16 cellular contexts compared by ENCODE assay signal in genomic region chrX:40004916-40005289, GRCh38.
DNase-seq lines count a peak whose midpoint lies in the region; ATAC-seq and TF ChIP-seq lines count a peak whose summit lies in the region.
"Had no signal": no experiment of that assay in that cellular context is flagged by ENCODE, and none has a peak within 500 bp of the region (broad histone marks: within the 10 kb centered on the region; RNA-seq: fewer than 3 reads in every experiment).

No MANE protein-coding gene starts in this region.

- no peaks in the 10 kb centered on the region for H3K9me3 ChIP-seq in Peyer's patch
- H3K9me3 ChIP-seq: A549 had no signal

- H3K27me3 Mint-ChIP-seq in activated CD8-positive, alpha-beta memory T cell treated with anti-CD3 and anti-CD28 coated beads, Interleukin-2, amount 10 ng/mL, durations not matched to agents 7 days and 5 days = peaks cover 35% of the 10 kb centered on the region

- H3K4me3 ChIP-seq in Peyer's patch = peak overlapping the region in 3 of 4 donors; percentile 27 to 33 (median 31)
- H3K4me3 ChIP-seq: A549 had no signal

- H3K27ac ChIP-seq in Peyer's patch = no peak overlapping the region
- H3K27ac ChIP-seq: A549, foreskin keratinocyte, parathyroid adenoma had no signal

- peak; percentile 31 for DNase-seq in activated CD8-positive, alpha-beta memory T cell treated with anti-CD3 and anti-CD28 coated beads, Interleukin-2, amount 50 U/mL, for 4 hours
- no peak for DNase-seq in activated CD8-positive, alpha-beta memory T cell treated with anti-CD3 and anti-CD28 coated beads, Interleukin-2, amount 10 ng/mL, durations not matched to agents 7 days and 5 days
- DNase-seq in Peyer's patch (no peak), islet precursor cell (peak; percentile 54), dermis blood vessel endothelial cell (no peak), NCI-H1694 (lab: John Stamatoyannopoulos, UW) (no peak), Right ventricle myocardium inferior (ENCODE audit: missing footprints) (no peak)
- DNase-seq in stimulated activated effector memory CD8-positive, alpha-beta T cell treated with anti-CD3 and anti-CD28 coated beads, Interleukin-12 subunit alpha, Interleukin-12 subunit beta, amount 100 ng/mL, for 72 hours (ENCODE audit: low spot score in 2 of 2) = no peak
- DNase-seq: foreskin keratinocyte; NCI-H187 treated with DMSO at 0.1 percent for 48 hours; NCI-H510A; PC-3; stimulated activated CD4-positive, alpha-beta T cell treated with anti-CD3 and anti-CD28 coated beads, Interleukin-12 subunit alpha, Interleukin-12 subunit beta, amount 100 ng/mL, for 4 hours had no signal

- peaks cover 22% of the 10 kb centered on the region for H3K4me1 Mint-ChIP-seq in activated CD8-positive, alpha-beta memory T cell treated with anti-CD3 and anti-CD28 coated beads, Interleukin-2, amount 10 ng/mL, durations not matched to agents 7 days and 5 days
- H3K4me1 Mint-ChIP-seq in stimulated activated effector memory CD8-positive, alpha-beta T cell treated with anti-CD3 and anti-CD28 coated beads, Interleukin-12 subunit alpha, Interleukin-12 subunit beta, amount 100 ng/mL, for 72 hours = peaks cover 24% of the 10 kb centered on the region

- H3K27me3 ChIP-seq in Peyer's patch = no peaks in the 10 kb centered on the region

- no peak overlapping the region for H3K27ac Mint-ChIP-seq in activated CD8-positive, alpha-beta memory T cell treated with anti-CD3 and anti-CD28 coated beads, Interleukin-2, amount 10 ng/mL, durations not matched to agents 7 days and 5 days
- H3K27ac Mint-ChIP-seq in stimulated activated effector memory CD8-positive, alpha-beta T cell treated with anti-CD3 and anti-CD28 coated beads, Interleukin-12 subunit alpha, Interleukin-12 subunit beta, amount 100 ng/mL, for 72 hours = no peak overlapping the region

- peaks cover 0 to 11% (median 5%) of the 10 kb centered on the region in 4 donors for H3K4me1 ChIP-seq in Peyer's patch
- H3K4me1 ChIP-seq: foreskin keratinocyte, parathyroid adenoma had no signal

- no peak for ATAC-seq in activated CD8-positive, alpha-beta memory T cell treated with anti-CD3 and anti-CD28 coated beads, Interleukin-2, amount 10 ng/mL, durations not matched to agents 7 days and 5 days
- no peak for ATAC-seq in stimulated activated effector memory CD8-positive, alpha-beta T cell treated with anti-CD3 and anti-CD28 coated beads, Interleukin-12 subunit alpha, Interleukin-12 subunit beta, amount 100 ng/mL, for 72 hours
- ATAC-seq in Right ventricle myocardium inferior = no peak
- ATAC-seq: A549, foreskin keratinocyte, PC-3, SK-N-SH treated with all-trans-retinoic acid at 6 μM for 48 hours had no signal

- TF ChIP-seq POLR2A in Peyer's patch (IDR thresholded peaks at IDR 0.05) = no peak

- CTCF ChIA-PET in activated CD8-positive, alpha-beta memory T cell treated with anti-CD3 and anti-CD28 coated beads, Interleukin-2, amount 10 ng/mL, durations not matched to agents 7 days and 5 days (lab: Charles Lee) = no interaction called here

- H3K36me3 ChIP-seq in Peyer's patch = no peaks in the 10 kb centered on the region

- intact Hi-C loops in Right ventricle myocardium inferior (cut with DNase I) = no loop called here

- TF ChIP-seq CTCF in Peyer's patch (IDR thresholded peaks at IDR 0.05) = no peak

- no peak overlapping the region for H3K4me3 Mint-ChIP-seq in activated CD8-positive, alpha-beta memory T cell treated with anti-CD3 and anti-CD28 coated beads, Interleukin-2, amount 10 ng/mL, durations not matched to agents 7 days and 5 days
- peak overlapping the region; percentile 72 for H3K4me3 Mint-ChIP-seq in stimulated activated effector memory CD8-positive, alpha-beta T cell treated with anti-CD3 and anti-CD28 coated beads, Interleukin-12 subunit alpha, Interleukin-12 subunit beta, amount 100 ng/mL, for 72 hours

- no peaks in the 10 kb centered on the region for H3K36me3 Mint-ChIP-seq in activated CD8-positive, alpha-beta memory T cell treated with anti-CD3 and anti-CD28 coated beads, Interleukin-2, amount 10 ng/mL, durations not matched to agents 7 days and 5 days
- peaks cover 3% of the 10 kb centered on the region for H3K36me3 Mint-ChIP-seq in stimulated activated effector memory CD8-positive, alpha-beta T cell treated with anti-CD3 and anti-CD28 coated beads, Interleukin-12 subunit alpha, Interleukin-12 subunit beta, amount 100 ng/mL, for 72 hours

- no peaks in the 10 kb centered on the region for H3K9me3 Mint-ChIP-seq in activated CD8-positive, alpha-beta memory T cell treated with anti-CD3 and anti-CD28 coated beads, Interleukin-2, amount 10 ng/mL, durations not matched to agents 7 days and 5 days (ENCODE audit: low read depth)
- no peaks in the 10 kb centered on the region for H3K9me3 Mint-ChIP-seq in stimulated activated effector memory CD8-positive, alpha-beta T cell treated with anti-CD3 and anti-CD28 coated beads, Interleukin-12 subunit alpha, Interleukin-12 subunit beta, amount 100 ng/mL, for 72 hours

Comparison
In these comparisons a context has a peak if more than half of its experiments do, and no peak if none do; other contexts are left out.
1. DNase-seq: peak in activated CD8-positive, alpha-beta memory T cell treated with anti-CD3 and anti-CD28 coated beads, Interleukin-2, amount 50 U/mL, for 4 hours (single experiment) and islet precursor cell (single experiment); none in activated CD8-positive, alpha-beta memory T cell treated with anti-CD3 and anti-CD28 coated beads, Interleukin-2, amount 10 ng/mL, durations not matched to agents 7 days and 5 days (single experiment), Peyer's patch (0 of 3), stimulated activated effector memory CD8-positive, alpha-beta T cell treated with anti-CD3 and anti-CD28 coated beads, Interleukin-12 subunit alpha, Interleukin-12 subunit beta, amount 100 ng/mL, for 72 hours (0 of 2), dermis blood vessel endothelial cell (single experiment), NCI-H1694 (single experiment) and Right ventricle myocardium inferior (single experiment).